ENCODE assay signal across 22 cellular contexts in genomic region chr1:4170548-4170947, GRCh38.
"Had no signal": no experiment of that assay in that cellular context is flagged by ENCODE, and none has a peak within 500 bp of the region (broad histone marks: within the 10 kb centered on the region; RNA-seq: fewer than 3 reads in every experiment).

No MANE protein-coding gene starts in this region.

- H3K4me1 ChIP-seq: esophagus squamous epithelium, heart right ventricle had no signal

- DNase-seq: activated B cell treated with CpG ODN at 0.5 μM for 24 hours; activated CD4-positive, alpha-beta T cell treated with anti-CD3 and anti-CD28 coated beads, Interleukin-2, amount 50 U/mL, for 1 hour; activated gamma-delta T cell treated with Interleukin-2 at 50 U/mL for 16 hours; activated naive CD4-positive, alpha-beta T cell treated with anti-CD3 and anti-CD28 coated beads, Interleukin-2, amount 50 U/mL, for 16 hours; activated T-cell treated with anti-CD3 and anti-CD28 coated beads for 4 hours; amniotic stem cell; brain microvascular endothelial cell; effector CD4-positive, alpha-beta T cell; esophagus squamous epithelium; foreskin melanocyte; heart right ventricle; mammary epithelial cell; naive B cell; stimulated activated CD4-positive, alpha-beta T cell treated with anti-CD3 and anti-CD28 coated beads, Interleukin-2, amount 100 ng/mL, for 48 hours; stimulated activated naive CD4-positive, alpha-beta T cell treated with Interleukin-2 at 50 U/mL for 16 hours; T-helper 1 cell; trophoblast cell had no signal

- H3K27me3 ChIP-seq: brain microvascular endothelial cell had no signal

- H3K4me3 ChIP-seq: esophagus squamous epithelium, heart right ventricle had no signal

- H3K27ac Mint-ChIP-seq: activated B cell treated with CpG ODN at 0.5 μM for 24 hours; activated T-helper 1 cell treated with anti-CD3 and anti-CD28 coated beads, Interleukin-12 subunit alpha, Interleukin-12 subunit beta, Interleukin-2, Interleukin-4 antibody, amounts not matched to agents 30 ng/mL and 10 ng/mL and 1 ng/mL, durations not matched to agents 14 hours and 24 hours and 36 hours; dendritic cell treated with granulocyte-macrophage colony-stimulating factor and Interleukin-4, amounts not matched to agents 40 ng/mL and 50 ng/mL, for 4 days; mesothelial cell of epicardium; naive B cell; T-helper 2 cell treated with Interferon-gamma antibody and Interleukin-4, amounts not matched to agents 5 μg/mL and 100 μg/mL, for 36 hours had no signal

- H3K36me3 Mint-ChIP-seq: mesothelial cell of epicardium, naive B cell had no signal

- H3K27ac ChIP-seq: brain microvascular endothelial cell, epithelial cell of prostate, esophagus squamous epithelium, heart right ventricle had no signal

- H3K4me1 Mint-ChIP-seq: activated B cell treated with CpG ODN at 0.5 μM for 24 hours, naive B cell had no signal

- H3K9me3 Mint-ChIP-seq: activated B cell treated with CpG ODN at 0.5 μM for 24 hours; activated T-helper 1 cell treated with anti-CD3 and anti-CD28 coated beads, Interleukin-12 subunit alpha, Interleukin-12 subunit beta, Interleukin-2, Interleukin-4 antibody, amounts not matched to agents 30 ng/mL and 10 ng/mL and 1 ng/mL, durations not matched to agents 14 hours and 24 hours and 36 hours; dendritic cell treated with granulocyte-macrophage colony-stimulating factor and Interleukin-4, amounts not matched to agents 40 ng/mL and 50 ng/mL, for 4 days; mesothelial cell of epicardium; T-helper 2 cell treated with Interferon-gamma antibody and Interleukin-4, amounts not matched to agents 5 μg/mL and 100 μg/mL, for 36 hours had no signal

- H3K9me3 ChIP-seq: esophagus squamous epithelium, heart right ventricle had no signal

- H3K4me3 Mint-ChIP-seq: activated B cell treated with CpG ODN at 0.5 μM for 24 hours; activated T-helper 1 cell treated with anti-CD3 and anti-CD28 coated beads, Interleukin-12 subunit alpha, Interleukin-12 subunit beta, Interleukin-2, Interleukin-4 antibody, amounts not matched to agents 30 ng/mL and 10 ng/mL and 1 ng/mL, durations not matched to agents 14 hours and 24 hours and 36 hours; dendritic cell treated with granulocyte-macrophage colony-stimulating factor and Interleukin-4, amounts not matched to agents 40 ng/mL and 50 ng/mL, for 4 days; mesothelial cell of epicardium; naive B cell; T-helper 2 cell treated with Interferon-gamma antibody and Interleukin-4, amounts not matched to agents 5 μg/mL and 100 μg/mL, for 36 hours had no signal

- H3K36me3 ChIP-seq: brain microvascular endothelial cell, esophagus squamous epithelium, heart right ventricle had no signal
